8 cellular contexts compared by ENCODE assay signal in the genomic region with DNA sequence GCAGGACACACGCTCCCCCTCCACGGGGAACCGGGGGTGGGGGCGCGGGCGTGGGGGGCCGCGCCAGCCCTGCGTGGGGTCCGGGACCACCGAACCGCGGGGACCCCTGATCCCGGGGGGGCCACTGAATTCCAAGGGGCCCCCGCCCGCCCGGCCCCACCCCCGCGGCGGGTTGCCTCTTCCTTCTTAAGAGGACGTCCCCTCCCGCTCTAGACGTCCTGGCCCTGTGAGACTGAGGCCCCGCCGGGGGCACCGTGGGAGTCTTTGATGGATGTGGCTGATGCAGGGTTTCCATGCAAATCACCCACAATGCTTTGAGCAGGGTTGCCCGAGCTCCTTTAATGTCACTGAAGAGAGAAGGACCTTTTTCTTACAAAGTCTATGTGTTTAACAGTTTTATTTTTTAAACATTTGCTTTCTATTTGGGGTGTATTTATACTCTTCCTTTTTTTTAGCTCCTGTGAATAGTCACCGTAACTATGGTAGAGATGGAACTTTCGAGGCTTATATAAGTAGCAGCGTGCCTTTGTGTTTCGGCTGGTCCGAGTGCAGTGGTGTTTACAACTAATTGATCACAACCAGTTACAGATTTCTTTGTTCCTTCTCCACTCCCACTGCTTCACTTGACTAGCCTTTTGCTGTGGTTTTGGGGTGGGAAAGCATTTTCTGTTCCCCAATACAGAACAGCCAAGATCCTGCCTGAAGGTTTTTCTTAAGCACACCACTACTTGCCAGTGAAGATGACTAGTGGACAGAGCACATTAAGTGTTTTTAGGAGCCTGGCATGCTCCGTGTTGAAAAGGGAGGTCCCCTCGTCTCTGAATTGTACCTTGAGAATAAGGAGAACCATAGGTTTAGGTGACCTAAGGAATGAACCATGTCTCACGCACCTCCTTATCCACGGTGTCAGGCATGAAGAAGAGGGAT. TPM values are rescaled to one million over a fixed set of nuclear protein-coding genes. Genes with fewer than 3 reads are reported as not detected.
DNase-seq lines count a peak whose midpoint lies in the region; ATAC-seq and TF ChIP-seq lines count a peak whose summit lies in the region.

No MANE protein-coding gene starts in this region.

- no peaks in the 10 kb centered on the region for H3K27me3 ChIP-seq in esophagus muscularis mucosa

- H3K27ac Mint-ChIP-seq in activated T-cell treated with anti-CD3 and anti-CD28 coated beads, Interleukin-2, amount 50 U/mL, for 24 hours = peak overlapping the region; percentile 94
- peak overlapping the region; percentile 70 to 99 (median 96) for H3K27ac Mint-ChIP-seq in naive B cell
- peak overlapping the region; percentile 98 for H3K27ac Mint-ChIP-seq in stimulated activated effector memory CD8-positive, alpha-beta T cell treated with anti-CD3 and anti-CD28 coated beads, Interleukin-12 subunit alpha, Interleukin-12 subunit beta, amount 100 ng/mL, for 72 hours

- H3K9me3 Mint-ChIP-seq in activated T-cell treated with anti-CD3 and anti-CD28 coated beads, Interleukin-2, amount 50 U/mL, for 24 hours = peaks cover 3% of the 10 kb centered on the region
- peaks cover 0 to 11% (median 6%) of the 10 kb centered on the region in 7 donors for H3K9me3 Mint-ChIP-seq in naive B cell
- H3K9me3 Mint-ChIP-seq in stimulated activated effector memory CD8-positive, alpha-beta T cell treated with anti-CD3 and anti-CD28 coated beads, Interleukin-12 subunit alpha, Interleukin-12 subunit beta, amount 100 ng/mL, for 72 hours = peaks cover 7% of the 10 kb centered on the region

- no peaks in the 10 kb centered on the region for H3K27me3 Mint-ChIP-seq in activated T-cell treated with anti-CD3 and anti-CD28 coated beads, Interleukin-2, amount 50 U/mL, for 24 hours
- no peaks in the 10 kb centered on the region for H3K27me3 Mint-ChIP-seq in naive B cell

- under 1% methylated on average over 14 of the region's 36 CpGs for WGBS in esophagus muscularis mucosa

- TF ChIP-seq CTCF in esophagus muscularis mucosa (IDR thresholded peaks at IDR 0.05) = no peak

- peaks cover 17 to 48% (median 40%) of the 10 kb centered on the region in 4 donors for H3K4me1 ChIP-seq in esophagus muscularis mucosa

- no peaks in the 10 kb centered on the region for H3K36me3 ChIP-seq in esophagus muscularis mucosa

- peaks cover 60% of the 10 kb centered on the region for H3K4me1 Mint-ChIP-seq in activated T-cell treated with anti-CD3 and anti-CD28 coated beads, Interleukin-2, amount 50 U/mL, for 24 hours (ENCODE audit: low read depth)
- peaks cover 50 to 54% (median 51%) of the 10 kb centered on the region in 3 donors for H3K4me1 Mint-ChIP-seq in naive B cell
- peaks cover 57% of the 10 kb centered on the region for H3K4me1 Mint-ChIP-seq in stimulated activated effector memory CD8-positive, alpha-beta T cell treated with anti-CD3 and anti-CD28 coated beads, Interleukin-12 subunit alpha, Interleukin-12 subunit beta, amount 100 ng/mL, for 72 hours

- peak overlapping the region; percentile 64 to 76 (median 71) for H3K4me3 ChIP-seq in esophagus muscularis mucosa

- no peak for TF ChIP-seq RAD21 in Ishikawa (IDR thresholded peaks at IDR 0.05; ENCODE audit: low read depth)

- peak overlapping the region; percentile 84 for H3K4me3 Mint-ChIP-seq in activated T-cell treated with anti-CD3 and anti-CD28 coated beads, Interleukin-2, amount 50 U/mL, for 24 hours
- H3K4me3 Mint-ChIP-seq in naive B cell = peak overlapping the region; percentile 85 to 100 (median 94)
- peak overlapping the region; percentile 88 for H3K4me3 Mint-ChIP-seq in stimulated activated effector memory CD8-positive, alpha-beta T cell treated with anti-CD3 and anti-CD28 coated beads, Interleukin-12 subunit alpha, Interleukin-12 subunit beta, amount 100 ng/mL, for 72 hours

- peaks cover 8% of the 10 kb centered on the region for H3K36me3 Mint-ChIP-seq in activated T-cell treated with anti-CD3 and anti-CD28 coated beads, Interleukin-2, amount 50 U/mL, for 24 hours (ENCODE audit: low read depth)
- no peaks in the 10 kb centered on the region for H3K36me3 Mint-ChIP-seq in naive B cell
- peaks cover 33% of the 10 kb centered on the region for H3K36me3 Mint-ChIP-seq in stimulated activated effector memory CD8-positive, alpha-beta T cell treated with anti-CD3 and anti-CD28 coated beads, Interleukin-12 subunit alpha, Interleukin-12 subunit beta, amount 100 ng/mL, for 72 hours

- peak overlapping the region; percentile 25 to 65 (median 50) for H3K27ac ChIP-seq in esophagus muscularis mucosa (replicated peaks in 1 of 4)

- TF ChIP-seq POLR2A in esophagus muscularis mucosa (IDR thresholded peaks at IDR 0.05; ENCODE audit: low read depth) = no peak

- intact Hi-C loops in esophagus muscularis mucosa (cut with DNase I) = no loop called here

- TF ChIP-seq EP300 in Ishikawa (IDR thresholded peaks at IDR 0.05; ENCODE audit: borderline replicate concordance) (no peak), esophagus muscularis mucosa (IDR thresholded peaks at IDR 0.05) (no peak)

- ATAC-seq in GM21528 (IDR thresholded peaks at IDR 0.05; ENCODE audit: low FRiP score, unreplicated experiment) (peak; percentile 57), naive B cell (ENCODE audit: low read depth in 2 of 2) (peak; percentile 60 to 62)
- peak; percentile 88 for ATAC-seq in stimulated activated effector memory CD8-positive, alpha-beta T cell treated with anti-CD3 and anti-CD28 coated beads, Interleukin-12 subunit alpha, Interleukin-12 subunit beta, amount 100 ng/mL, for 72 hours

- DNase-seq in D341Med (ENCODE audit: low spot score) = peak; percentile 88
- DNase-seq in OCI-M2 (lab: John Stamatoyannopoulos, UW; ENCODE audit: unreplicated experiment) = peak; percentile 84
- peak; percentile 85 for DNase-seq in activated T-cell treated with anti-CD3 and anti-CD28 coated beads, Interleukin-2, amount 50 U/mL, for 24 hours
- no peak for DNase-seq in esophagus muscularis mucosa (ENCODE audit: extremely low spot score)
- DNase-seq in naive B cell = peak; percentile 74
- peak; percentile 61 to 90 for DNase-seq in stimulated activated effector memory CD8-positive, alpha-beta T cell treated with anti-CD3 and anti-CD28 coated beads, Interleukin-12 subunit alpha, Interleukin-12 subunit beta, amount 100 ng/mL, for 72 hours (ENCODE audit: low spot score in 2 of 2)

- H3K9me3 ChIP-seq in esophagus muscularis mucosa = no peaks in the 10 kb centered on the region

TF ChIP-seq in Ishikawa, 13 proteins besides CTCF, POLR2A, EP300 and RAD21:
- peak; percentile 93 for TF ChIP-seq TEAD4 (IDR thresholded peaks at IDR 0.05)
- 0 out of 2 replicates have a peak, but pooled peaks have one; percentile 21 for TF ChIP-seq CREB1 (IDR thresholded peaks at IDR 0.05; ENCODE audit: low read depth)
- no peak for TF ChIP-seq NFIC (IDR thresholded peaks at IDR 0.05)
- TF ChIP-seq FOXM1 (IDR thresholded peaks at IDR 0.05; ENCODE audit: borderline replicate concordance, low read depth) = no peak

RNA-seq across cellular contexts. Expression of gene PDIA4, which starts 44.8 kb away (rescaled TPM):
- 10 to 100 TPM; 33.2 to 58.1 (median 42.8) TPM for total RNA-seq in esophagus muscularis mucosa
- polyA plus RNA-seq in naive B cell (ENCODE audit: low read depth in 6 of 6) = 100 to 1,000 TPM in 1 of 6 donors, 10 to 100 TPM in 5; 66.3 to 102 (median 78.2) TPM
